32 cellular contexts compared by ENCODE assay signal in the genomic region with DNA sequence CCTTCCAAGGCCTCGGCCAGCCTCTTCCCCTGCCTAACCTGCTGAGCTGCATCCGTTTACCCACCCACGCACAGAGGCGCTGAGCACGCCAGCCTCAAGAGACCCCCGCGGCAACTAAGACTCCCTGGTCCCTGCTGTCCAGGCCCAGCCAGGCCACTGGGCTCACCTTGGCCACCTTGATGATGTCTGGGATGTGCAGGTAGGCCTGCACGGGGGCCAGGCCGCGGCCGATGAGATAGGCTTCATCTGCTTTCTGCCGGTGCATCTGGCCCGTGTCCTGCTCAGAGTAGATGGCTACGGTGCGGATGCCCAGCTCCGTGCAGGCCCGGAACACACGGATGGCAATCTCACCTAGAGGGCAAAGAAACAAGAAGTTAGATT.
"Had no signal": no experiment of that assay in that cellular context is flagged by ENCODE, and none has a peak within 500 bp of the region (broad histone marks: within the 10 kb centered on the region; RNA-seq: fewer than 3 reads in every experiment).

No MANE protein-coding gene starts in this region.

- H3K9ac ChIP-seq: parathyroid adenoma had no signal

- H3K27me3 Mint-ChIP-seq: naive thymus-derived CD8-positive, alpha-beta T cell; stimulated activated naive CD8-positive, alpha-beta T cell treated with anti-CD3 and anti-CD28 coated beads, Interleukin-15, Interleukin-2, amounts not matched to agents 100 ng/mL and 50 ng/mL, for 24 hours had no signal

- DNase-seq: naive B cell; naive thymus-derived CD8-positive, alpha-beta T cell; nephron progenitor cell; nucleus accumbens; ovary; posterior cingulate gyrus; retina; sigmoid colon; small intestine; stimulated activated CD4-positive, alpha-beta T cell treated with anti-CD3 and anti-CD28 coated beads, Interleukin-15, amount 100 ng/mL, for 24 hours; stimulated activated CD4-positive, alpha-beta T cell treated with anti-CD3 and anti-CD28 coated beads, Interleukin-2, amount 100 ng/mL, for 24 hours; stimulated activated CD4-positive, alpha-beta T cell treated with anti-CD3 and anti-CD28 coated beads, Interleukin-2, amount 100 ng/mL, for 48 hours; stimulated activated CD4-positive, alpha-beta T cell treated with anti-CD3 and anti-CD28 coated beads, Interleukin-4, amount 100 ng/mL, for 24 hours; stimulated activated naive B cell treated with anti-CD40 and anti-IgM and Interleukin-4, amounts not matched to agents 10 μg/mL and 1 μg/mL and 100 μg/mL, for 72 hours; stimulated activated naive CD4-positive, alpha-beta T cell treated with Interleukin-2 at 50 U/mL for 16 hours; stomach; thyroid gland; trophoblast cell had no signal

- H3K27me3 ChIP-seq: ovary, right atrium auricular region, right lobe of liver, sigmoid colon, stomach, thyroid gland, tibial nerve, upper lobe of left lung, vagina had no signal

- H3K36me3 ChIP-seq: neutrophil, ovary, prostate gland, right atrium auricular region, thyroid gland, vagina had no signal

- H3K27ac Mint-ChIP-seq: naive B cell; naive thymus-derived CD8-positive, alpha-beta T cell; natural killer cell treated with Interleukin-12 subunit alpha and Interleukin-12 subunit beta and Interleukin-15 and Interleukin-18, amount 100 ng/mL, for 72 hours; nephron progenitor cell; stimulated activated effector memory CD8-positive, alpha-beta T cell treated with anti-CD3 and anti-CD28 coated beads, Interleukin-12 subunit alpha, Interleukin-12 subunit beta, amount 100 ng/mL, for 72 hours; stimulated activated naive B cell treated with anti-CD40 and anti-IgM and Interleukin-4, amounts not matched to agents 10 μg/mL and 1 μg/mL and 100 μg/mL, for 72 hours; stimulated activated naive CD8-positive, alpha-beta T cell treated with anti-CD3 and anti-CD28 coated beads, Interleukin-15, Interleukin-2, amounts not matched to agents 100 ng/mL and 50 ng/mL, for 24 hours had no signal

- H3K36me3 Mint-ChIP-seq: naive B cell; naive thymus-derived CD8-positive, alpha-beta T cell; natural killer cell treated with Interleukin-12 subunit alpha and Interleukin-12 subunit beta and Interleukin-15 and Interleukin-18, amount 100 ng/mL, for 72 hours; stimulated activated effector memory CD8-positive, alpha-beta T cell treated with anti-CD3 and anti-CD28 coated beads, Interleukin-12 subunit alpha, Interleukin-12 subunit beta, amount 100 ng/mL, for 72 hours; stimulated activated naive B cell treated with anti-CD40 and anti-IgM and Interleukin-4, amounts not matched to agents 10 μg/mL and 1 μg/mL and 100 μg/mL, for 72 hours had no signal

- FAIRE-seq: small intestine, urothelium cell line had no signal

- H2AFZ ChIP-seq: parathyroid adenoma had no signal

- H3K4me3 ChIP-seq: ovary, prostate gland, right atrium auricular region, right lobe of liver, sigmoid colon, stomach, thoracic aorta, thyroid gland, tibial nerve, upper lobe of left lung, vagina had no signal

- H3K9me3 ChIP-seq: neutrophil, ovary, prostate gland, right atrium auricular region, right lobe of liver, sigmoid colon, stomach, thoracic aorta, thyroid gland, tibial nerve, upper lobe of left lung, vagina had no signal

- H3K9me3 Mint-ChIP-seq: naive B cell; naive thymus-derived CD8-positive, alpha-beta T cell; natural killer cell treated with Interleukin-12 subunit alpha and Interleukin-12 subunit beta and Interleukin-15 and Interleukin-18, amount 100 ng/mL, for 72 hours; nephron progenitor cell; neural crest cell; stimulated activated effector memory CD8-positive, alpha-beta T cell treated with anti-CD3 and anti-CD28 coated beads, Interleukin-12 subunit alpha, Interleukin-12 subunit beta, amount 100 ng/mL, for 72 hours; stimulated activated naive B cell treated with anti-CD40 and anti-IgM and Interleukin-4, amounts not matched to agents 10 μg/mL and 1 μg/mL and 100 μg/mL, for 72 hours; stimulated activated naive CD8-positive, alpha-beta T cell treated with anti-CD3 and anti-CD28 coated beads, Interleukin-15, Interleukin-2, amounts not matched to agents 100 ng/mL and 50 ng/mL, for 24 hours had no signal

- H3K4me3 Mint-ChIP-seq: naive B cell; naive thymus-derived CD8-positive, alpha-beta T cell; natural killer cell treated with Interleukin-12 subunit alpha and Interleukin-12 subunit beta and Interleukin-15 and Interleukin-18, amount 100 ng/mL, for 72 hours; nephron progenitor cell; neural crest cell; stimulated activated effector memory CD8-positive, alpha-beta T cell treated with anti-CD3 and anti-CD28 coated beads, Interleukin-12 subunit alpha, Interleukin-12 subunit beta, amount 100 ng/mL, for 72 hours; stimulated activated naive B cell treated with anti-CD40 and anti-IgM and Interleukin-4, amounts not matched to agents 10 μg/mL and 1 μg/mL and 100 μg/mL, for 72 hours; stimulated activated naive CD8-positive, alpha-beta T cell treated with anti-CD3 and anti-CD28 coated beads, Interleukin-15, Interleukin-2, amounts not matched to agents 100 ng/mL and 50 ng/mL, for 24 hours had no signal

- ATAC-seq: naive thymus-derived CD8-positive, alpha-beta T cell; natural killer cell treated with Interleukin-12 subunit alpha and Interleukin-12 subunit beta and Interleukin-15 and Interleukin-18, amount 100 ng/mL, for 72 hours; right lobe of liver; stimulated activated effector memory CD8-positive, alpha-beta T cell treated with anti-CD3 and anti-CD28 coated beads, Interleukin-12 subunit alpha, Interleukin-12 subunit beta, amount 100 ng/mL, for 72 hours; stimulated activated naive B cell treated with anti-CD40 and anti-IgM and Interleukin-4, amounts not matched to agents 10 μg/mL and 1 μg/mL and 100 μg/mL, for 72 hours had no signal

- H3K27ac ChIP-seq: neutrophil, ovary, parathyroid adenoma, prostate gland, right atrium auricular region, right lobe of liver, sigmoid colon, stomach, thoracic aorta, thyroid gland, tibial nerve, upper lobe of left lung, vagina had no signal

- H3K4me1 ChIP-seq: prostate gland, right atrium auricular region, sigmoid colon, thyroid gland, vagina had no signal
